Comparison of ENCODE assay signal across 10 cellular contexts in the genomic region with DNA sequence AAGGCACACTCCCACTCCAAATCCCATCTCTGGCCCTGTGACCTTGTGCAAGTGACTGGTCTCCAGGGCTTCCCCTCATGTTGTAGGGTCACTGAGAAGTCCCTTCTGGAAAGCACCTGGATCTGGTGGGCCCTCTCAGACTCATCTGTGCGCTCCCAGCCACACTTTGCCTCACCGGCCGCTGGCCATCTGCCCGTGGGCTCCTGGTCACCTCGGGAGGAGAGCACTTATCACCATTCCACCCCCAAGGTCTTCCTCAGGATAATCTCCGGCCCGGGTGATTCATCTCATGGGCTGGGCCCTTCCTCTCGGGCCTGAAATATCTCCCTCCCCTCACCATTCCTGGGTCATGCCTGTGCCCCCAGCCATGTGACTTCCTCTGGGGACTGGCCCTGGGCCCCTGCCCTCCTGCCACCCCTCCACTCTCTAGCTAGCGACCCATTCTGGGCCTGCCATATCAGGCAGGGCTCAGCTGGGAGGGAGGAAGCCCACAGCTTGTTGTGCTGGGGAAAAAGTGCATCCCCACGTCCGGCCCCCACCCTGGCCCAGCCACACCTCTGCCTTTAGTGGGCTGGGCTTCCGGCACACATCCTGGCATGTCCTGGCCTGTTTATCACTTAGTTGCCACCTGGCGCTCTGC. TPM values are rescaled to one million over a fixed set of nuclear protein-coding genes. Genes with fewer than 3 reads are reported as not detected.
DNase-seq lines count a peak whose midpoint lies in the region; ATAC-seq and TF ChIP-seq lines count a peak whose summit lies in the region.
"Had no signal": no experiment of that assay in that cellular context is flagged by ENCODE, and none has a peak within 500 bp of the region (broad histone marks: within the 10 kb centered on the region; RNA-seq: fewer than 3 reads in every experiment).

No MANE protein-coding gene starts in this region.

- no peaks in the 10 kb centered on the region for H3K36me3 ChIP-seq in DND-41 (ENCODE audit: insufficient read depth, low read length)
- H3K36me3 ChIP-seq in PC-9 (ENCODE audit: low read depth) = no peaks in the 10 kb centered on the region
- no peaks in the 10 kb centered on the region for H3K36me3 ChIP-seq in mucosa of descending colon (ENCODE audit: low read depth)
- H3K36me3 ChIP-seq in esophagus squamous epithelium = no peaks in the 10 kb centered on the region

- WGBS in esophagus squamous epithelium, 2 donors = 14 to 40% methylated on average over 8 to 10 of the region's 13 CpGs

- no peak for TF ChIP-seq CTCF in DND-41 (IDR thresholded peaks at IDR 0.05; ENCODE audit: borderline replicate concordance, extremely low read depth, low read length, poor library complexity, severe bottlenecking)
- TF ChIP-seq CTCF in PC-9 (conservative IDR thresholded peaks at IDR 0.05) = no peak
- TF ChIP-seq CTCF in mucosa of descending colon (IDR thresholded peaks at IDR 0.05) = no peak
- TF ChIP-seq CTCF in esophagus squamous epithelium (IDR thresholded peaks at IDR 0.05) = no peak

- CTCF ChIA-PET in PC-9 (lab: Charles Lee) = interaction anchor here (2.2 kb wide), 1 partner anchor 10 kb away, joined by 7 read pairs; the partner anchor contains the start of gene WNT7A

- no peaks in the 10 kb centered on the region for H4K20me1 ChIP-seq in DND-41 (ENCODE audit: insufficient read depth, low read length)
- H4K20me1 ChIP-seq in PC-9 (ENCODE audit: insufficient read depth) = no peaks in the 10 kb centered on the region

- H3K79me2 ChIP-seq in DND-41 (ENCODE audit: insufficient read depth, low read length) (no peaks in the 10 kb centered on the region), PC-9 (ENCODE audit: low read depth) (no peaks in the 10 kb centered on the region)

- BruUV-seq in PC-9 (replicated peaks; lab: Mats Ljungman, UMichigan) = TSS peak; percentile 19

- peak overlapping the region; percentile 23; the same call in 1 of the 2 replicates for H3K27ac ChIP-seq in DND-41 (ENCODE audit: low read length)
- H3K27ac ChIP-seq in PC-9 = no peak overlapping the region
- peak overlapping the region in 2 of 4 donors; percentile 12 to 46 for H3K27ac ChIP-seq in esophagus squamous epithelium

- H3F3A ChIP-seq in PC-9 (ENCODE audit: insufficient read depth, low read depth) = peaks cover 9% of the 10 kb centered on the region; the same call in 1 of the 2 replicates

- H3K27me3 ChIP-seq in DND-41 (ENCODE audit: insufficient read depth, low read length, poor library complexity) = peaks cover 15% of the 10 kb centered on the region
- H3K27me3 ChIP-seq in PC-9 (ENCODE audit: insufficient read depth, low read depth) = no peaks in the 10 kb centered on the region
- H3K27me3 ChIP-seq in esophagus squamous epithelium = peaks cover 0 to 16% (median 0%) of the 10 kb centered on the region in 4 donors

- no peak for TF ChIP-seq POLR2A in esophagus squamous epithelium (IDR thresholded peaks at IDR 0.05)

- peaks cover 22% of the 10 kb centered on the region for H3K4me1 ChIP-seq in DND-41 (ENCODE audit: insufficient read depth, low read length)
- peaks cover 9% of the 10 kb centered on the region for H3K4me1 ChIP-seq in PC-9 (replicated peaks; ENCODE audit: insufficient read depth)
- no peaks in the 10 kb centered on the region for H3K4me1 ChIP-seq in mucosa of descending colon (ENCODE audit: low read depth)
- peaks cover 0 to 26% (median 5%) of the 10 kb centered on the region in 3 donors for H3K4me1 ChIP-seq in esophagus squamous epithelium

- H3K4me3 ChIP-seq in DND-41 (ENCODE audit: low read depth in 1 of 2, low read length in 2 of 2) (no peak overlapping the region), PC-9 (no peak overlapping the region), mucosa of descending colon (no peak overlapping the region), esophagus squamous epithelium (no peak overlapping the region)

- DNase-seq in DND-41 = peak; percentile 64
- peak in 1 of 2 experiments; percentile 51 for DNase-seq in PC-9
- DNase-seq in activated gamma-delta T cell (lab: John Stamatoyannopoulos, UW) = peak; percentile 11
- peak in 2 of 3 donors; percentile 32 to 73 for DNase-seq in mucosa of descending colon
- DNase-seq in HK-2 (ENCODE audit: unreplicated experiment) = no peak
- no peak for DNase-seq in esophagus squamous epithelium (lab: John Stamatoyannopoulos, UW)
- no peak for DNase-seq in nucleus accumbens (lab: John Stamatoyannopoulos, UW)
- DNase-seq: NCI-H1048 had no signal

- 0 out of 2 replicates have a peak overlapping the region, but pooled peaks have one; percentile 33 for H2AFZ ChIP-seq in DND-41 (ENCODE audit: low read depth, low read length)
- H2AFZ ChIP-seq in PC-9 = no peak overlapping the region

- intact Hi-C loops in PC-9 (cut with micrococcal nuclease; ENCODE audit: unreplicated experiment) = no loop called here
- intact Hi-C loops in mucosa of descending colon (cut with DNase I, micrococcal nuclease) = no loop called here
- intact Hi-C loops in esophagus squamous epithelium (cut with DNase I) = loop anchor here (10.0 kb wide), 2 partner anchors 224 to 284 kb away; partner anchors contain the start of genes LSM3 and XPC

- H3K9ac ChIP-seq in DND-41 (ENCODE audit: low read depth, low read length) = no peak overlapping the region

- H3K9me3 ChIP-seq in DND-41 (ENCODE audit: insufficient read depth, low read length, severe bottlenecking) (no peaks in the 10 kb centered on the region), PC-9 (ENCODE audit: insufficient read depth, low read depth) (no peaks in the 10 kb centered on the region), mucosa of descending colon (no peaks in the 10 kb centered on the region), esophagus squamous epithelium (no peaks in the 10 kb centered on the region)

- no peaks in the 10 kb centered on the region for H3K9me2 ChIP-seq in PC-9 (ENCODE audit: insufficient read depth)

- POLR2A ChIA-PET in PC-9 (lab: Charles Lee; ENCODE audit: unreplicated experiment) = no interaction called here

- no peak overlapping the region; the same call in 1 of the 2 replicates for H3K4me2 ChIP-seq in DND-41 (ENCODE audit: insufficient read depth, low read length)
- H3K4me2 ChIP-seq in PC-9 = no peak overlapping the region

- ATAC-seq in DND-41 (ENCODE audit: insufficient read depth, low read depth) = peak; percentile 27
- ATAC-seq in mucosa of descending colon = peak; percentile 35
- ATAC-seq in GM18870 (IDR thresholded peaks at IDR 0.05; ENCODE audit: unreplicated experiment) = no peak
- ATAC-seq: SK-N-SH treated with all-trans-retinoic acid at 6 μM for 48 hours had no signal

RNA-seq across cellular contexts. Expression of gene WNT7A, which starts 10.6 kb away (rescaled TPM):
- 4.7 and 6.3 TPM in 2 replicates for total RNA-seq in PC-9 (2021)
- total RNA-seq in mucosa of descending colon = not detected
- total RNA-seq in esophagus squamous epithelium = under 1 TPM in 3 of 4 donors, not detected in 1; 0.09 to 0.91 (median 0.73) TPM

Comparison
In these comparisons a context has a peak if more than half of its experiments do, and no peak if none do; other contexts are left out.
1. DNase-seq: peak in DND-41 (single experiment), activated gamma-delta T cell (single experiment) and mucosa of descending colon (2 of 3); none in HK-2 (single experiment), esophagus squamous epithelium (single experiment) and nucleus accumbens (0 of 56).